ENCODE assay signal across 2 cellular contexts in the genomic region with DNA sequence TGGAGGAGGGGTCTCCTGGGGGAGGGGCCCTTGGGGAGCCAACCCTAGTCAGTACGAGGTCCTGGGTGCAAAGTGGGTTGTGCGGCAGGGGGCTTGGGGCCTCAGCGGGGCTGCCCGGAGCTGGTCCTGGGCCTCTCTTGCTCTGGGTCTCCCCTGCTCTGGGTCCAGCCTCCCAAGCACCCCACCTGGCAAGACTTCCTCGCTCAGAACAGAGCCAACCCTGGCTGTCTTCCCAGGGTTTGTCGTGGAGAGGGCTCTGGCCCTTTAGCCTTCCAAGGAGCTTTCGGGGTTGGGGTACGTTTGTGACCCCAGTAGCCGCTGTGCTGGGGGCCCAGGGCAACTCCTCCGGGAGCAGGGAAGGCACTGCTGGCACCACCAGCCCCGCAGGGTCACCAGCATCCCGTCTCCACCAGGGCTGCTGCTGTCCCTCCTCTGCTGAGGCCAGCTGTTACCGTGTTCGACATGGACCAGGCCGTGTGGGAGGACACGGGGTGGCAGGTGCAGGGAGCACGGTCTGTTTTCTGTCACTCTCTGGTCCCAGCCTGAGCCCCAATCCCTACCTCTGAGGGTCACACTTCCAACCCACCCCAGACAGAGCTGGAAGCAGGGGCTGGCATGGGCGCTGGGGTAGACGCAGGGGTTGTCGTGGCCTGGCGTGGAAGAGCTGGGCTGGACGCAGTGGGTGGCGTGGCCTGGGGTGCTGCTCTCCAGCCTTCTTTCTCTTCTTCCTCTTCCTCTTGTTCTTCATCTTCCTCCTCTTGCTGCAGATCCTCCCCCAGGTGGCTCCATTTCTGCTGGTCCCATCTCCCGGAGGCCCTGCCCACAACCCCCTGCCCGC.
TF ChIP-seq lines count a peak whose summit lies in the region.

No MANE protein-coding gene starts in this region.

TF ChIP-seq in SK-N-SH, 30 proteins besides CTCF, POLR2A, EP300 and RAD21:
- TF ChIP-seq REST (IDR thresholded peaks at IDR 0.05; ENCODE audit: low read depth, low read length) = no peak
- TF ChIP-seq TAF1 (IDR thresholded peaks at IDR 0.05; ENCODE audit: borderline replicate concordance, low read depth, low read length) = no peak
- TF ChIP-seq, protein P1, sequence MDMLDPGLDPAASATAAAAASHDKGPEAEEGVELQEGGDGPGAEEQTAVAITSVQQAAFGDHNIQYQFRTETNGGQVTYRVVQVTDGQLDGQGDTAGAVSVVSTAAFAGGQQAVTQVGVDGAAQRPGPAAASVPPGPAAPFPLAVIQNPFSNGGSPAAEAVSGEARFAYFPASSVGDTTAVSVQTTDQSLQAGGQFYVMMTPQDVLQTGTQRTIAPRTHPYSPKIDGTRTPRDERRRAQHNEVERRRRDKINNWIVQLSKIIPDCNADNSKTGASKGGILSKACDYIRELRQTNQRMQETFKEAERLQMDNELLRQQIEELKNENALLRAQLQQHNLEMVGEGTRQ (IDR thresholded peaks at IDR 0.05; ENCODE audit: borderline replicate concordance, low read depth, low read length) = no peak
- TF ChIP-seq FOSL2 (IDR thresholded peaks at IDR 0.05; ENCODE audit: borderline replicate concordance, low read depth) = no peak
- TF ChIP-seq, protein P2, sequence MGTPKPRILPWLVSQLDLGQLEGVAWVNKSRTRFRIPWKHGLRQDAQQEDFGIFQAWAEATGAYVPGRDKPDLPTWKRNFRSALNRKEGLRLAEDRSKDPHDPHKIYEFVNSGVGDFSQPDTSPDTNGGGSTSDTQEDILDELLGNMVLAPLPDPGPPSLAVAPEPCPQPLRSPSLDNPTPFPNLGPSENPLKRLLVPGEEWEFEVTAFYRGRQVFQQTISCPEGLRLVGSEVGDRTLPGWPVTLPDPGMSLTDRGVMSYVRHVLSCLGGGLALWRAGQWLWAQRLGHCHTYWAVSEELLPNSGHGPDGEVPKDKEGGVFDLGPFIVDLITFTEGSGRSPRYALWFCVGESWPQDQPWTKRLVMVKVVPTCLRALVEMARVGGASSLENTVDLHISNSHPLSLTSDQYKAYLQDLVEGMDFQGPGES (IDR thresholded peaks at IDR 0.05; ENCODE audit: low read depth, low read length) = no peak
- TF ChIP-seq USF1 (IDR thresholded peaks at IDR 0.05; ENCODE audit: borderline replicate concordance, low read depth) = no peak
- no peak for TF ChIP-seq PBX3 (IDR thresholded peaks at IDR 0.05)
- no peak for TF ChIP-seq RFX5 (IDR thresholded peaks at IDR 0.05; ENCODE audit: low read length)
- no peak for TF ChIP-seq ZBTB33 (IDR thresholded peaks at IDR 0.05; ENCODE audit: borderline replicate concordance, low read depth)
- no peak for TF ChIP-seq TEAD4 (IDR thresholded peaks at IDR 0.05; ENCODE audit: borderline replicate concordance, insufficient read depth)
- no peak for TF ChIP-seq YY1 (IDR thresholded peaks at IDR 0.05; ENCODE audit: low read depth)
- no peak for TF ChIP-seq MXI1 (IDR thresholded peaks at IDR 0.05; ENCODE audit: low read depth, low read length)
- TF ChIP-seq FOXJ3 (CRISPR knock-in tag; IDR thresholded peaks at IDR 0.05) = no peak
- TF ChIP-seq NFIC (IDR thresholded peaks at IDR 0.05; ENCODE audit: borderline replicate concordance) = no peak
- no peak for TF ChIP-seq NRF1 (IDR thresholded peaks at IDR 0.05; ENCODE audit: low read depth, low read length)

TF ChIP-seq in SK-N-SH treated with all-trans-retinoic acid at 6 μM for 48 hours, 23 proteins besides CTCF, POLR2A, EP300 and RAD21:
- TF ChIP-seq ARNTL (CRISPR knock-in tag; IDR thresholded peaks at IDR 0.05; ENCODE audit: borderline replicate concordance, low read depth) (no peak), CSDC2 (CRISPR knock-in tag; IDR thresholded peaks at IDR 0.05) (no peak), ISL1 (CRISPR knock-in tag; IDR thresholded peaks at IDR 0.05) (no peak), PPARA (CRISPR knock-in tag; IDR thresholded peaks at IDR 0.05; ENCODE audit: borderline replicate concordance) (no peak), ZFP30 (CRISPR knock-in tag; IDR thresholded peaks at IDR 0.05) (no peak), RARB (CRISPR knock-in tag; IDR thresholded peaks at IDR 0.05) (no peak), ZC3H10 (CRISPR knock-in tag; IDR thresholded peaks at IDR 0.05) (no peak), BACH2 (CRISPR knock-in tag; IDR thresholded peaks at IDR 0.05; ENCODE audit: borderline replicate concordance) (no peak), TOX (CRISPR knock-in tag; IDR thresholded peaks at IDR 0.05; ENCODE audit: borderline replicate concordance) (no peak), SNAI2 (CRISPR knock-in tag; IDR thresholded peaks at IDR 0.05) (no peak), ZNF8 (CRISPR knock-in tag; IDR thresholded peaks at IDR 0.05) (no peak), OSR1 (CRISPR knock-in tag; IDR thresholded peaks at IDR 0.05) (no peak), ZNF70 (CRISPR knock-in tag; IDR thresholded peaks at IDR 0.05) (no peak), TCF4 (CRISPR knock-in tag; IDR thresholded peaks at IDR 0.05; ENCODE audit: borderline replicate concordance) (no peak)
- TF ChIP-seq, protein P3, sequence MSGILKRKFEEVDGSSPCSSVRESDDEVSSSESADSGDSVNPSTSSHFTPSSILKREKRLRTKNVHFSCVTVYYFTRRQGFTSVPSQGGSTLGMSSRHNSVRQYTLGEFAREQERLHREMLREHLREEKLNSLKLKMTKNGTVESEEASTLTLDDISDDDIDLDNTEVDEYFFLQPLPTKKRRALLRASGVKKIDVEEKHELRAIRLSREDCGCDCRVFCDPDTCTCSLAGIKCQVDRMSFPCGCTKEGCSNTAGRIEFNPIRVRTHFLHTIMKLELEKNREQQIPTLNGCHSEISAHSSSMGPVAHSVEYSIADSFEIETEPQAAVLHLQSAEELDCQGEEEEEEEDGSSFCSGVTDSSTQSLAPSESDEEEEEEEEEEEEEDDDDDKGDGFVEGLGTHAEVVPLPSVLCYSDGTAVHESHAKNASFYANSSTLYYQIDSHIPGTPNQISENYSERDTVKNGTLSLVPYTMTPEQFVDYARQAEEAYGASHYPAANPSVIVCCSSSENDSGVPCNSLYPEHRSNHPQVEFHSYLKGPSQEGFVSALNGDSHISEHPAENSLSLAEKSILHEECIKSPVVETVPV (CRISPR knock-in tag; IDR thresholded peaks at IDR 0.05) = no peak
- TF ChIP-seq, protein P4, sequence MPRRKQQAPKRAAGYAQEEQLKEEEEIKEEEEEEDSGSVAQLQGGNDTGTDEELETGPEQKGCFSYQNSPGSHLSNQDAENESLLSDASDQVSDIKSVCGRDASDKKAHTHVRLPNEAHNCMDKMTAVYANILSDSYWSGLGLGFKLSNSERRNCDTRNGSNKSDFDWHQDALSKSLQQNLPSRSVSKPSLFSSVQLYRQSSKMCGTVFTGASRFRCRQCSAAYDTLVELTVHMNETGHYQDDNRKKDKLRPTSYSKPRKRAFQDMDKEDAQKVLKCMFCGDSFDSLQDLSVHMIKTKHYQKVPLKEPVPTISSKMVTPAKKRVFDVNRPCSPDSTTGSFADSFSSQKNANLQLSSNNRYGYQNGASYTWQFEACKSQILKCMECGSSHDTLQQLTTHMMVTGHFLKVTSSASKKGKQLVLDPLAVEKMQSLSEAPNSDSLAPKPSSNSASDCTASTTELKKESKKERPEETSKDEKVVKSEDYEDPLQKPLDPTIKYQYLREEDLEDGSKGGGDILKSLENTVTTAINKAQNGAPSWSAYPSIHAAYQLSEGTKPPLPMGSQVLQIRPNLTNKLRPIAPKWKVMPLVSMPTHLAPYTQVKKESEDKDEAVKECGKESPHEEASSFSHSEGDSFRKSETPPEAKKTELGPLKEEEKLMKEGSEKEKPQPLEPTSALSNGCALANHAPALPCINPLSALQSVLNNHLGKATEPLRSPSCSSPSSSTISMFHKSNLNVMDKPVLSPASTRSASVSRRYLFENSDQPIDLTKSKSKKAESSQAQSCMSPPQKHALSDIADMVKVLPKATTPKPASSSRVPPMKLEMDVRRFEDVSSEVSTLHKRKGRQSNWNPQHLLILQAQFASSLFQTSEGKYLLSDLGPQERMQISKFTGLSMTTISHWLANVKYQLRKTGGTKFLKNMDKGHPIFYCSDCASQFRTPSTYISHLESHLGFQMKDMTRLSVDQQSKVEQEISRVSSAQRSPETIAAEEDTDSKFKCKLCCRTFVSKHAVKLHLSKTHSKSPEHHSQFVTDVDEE (CRISPR knock-in tag; IDR thresholded peaks at IDR 0.05) = no peak
